In the genomic region with DNA sequence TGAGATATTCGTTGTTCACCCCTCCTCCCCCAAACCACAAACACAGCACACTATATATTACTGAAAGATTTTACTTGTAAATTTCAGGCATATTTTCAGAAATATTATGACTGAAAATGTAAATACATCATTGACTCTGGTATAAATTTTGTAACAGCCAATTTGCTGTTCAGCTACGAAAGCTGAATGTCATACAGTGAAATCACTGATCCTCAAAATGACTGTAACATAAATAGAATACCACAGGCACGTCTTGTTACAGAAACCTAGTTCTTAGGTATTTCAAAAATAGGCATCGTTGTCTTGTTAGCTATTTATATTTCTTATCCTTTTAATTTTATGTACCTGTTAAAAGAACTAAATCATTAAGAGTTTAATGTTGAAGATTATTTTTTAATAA, we compare ENCODE assay signal across 18 cellular contexts. TPM values are rescaled to one million over a fixed set of nuclear protein-coding genes. Genes with fewer than 3 reads are reported as not detected.
DNase-seq lines count a peak whose midpoint lies in the region; ATAC-seq, FAIRE-seq and TF ChIP-seq lines count a peak whose summit lies in the region.
"Had no signal": no experiment of that assay in that cellular context is flagged by ENCODE, and none has a peak within 500 bp of the region (broad histone marks: within the 10 kb centered on the region; RNA-seq: fewer than 3 reads in every experiment).

No MANE protein-coding gene starts in this region.

- no peak overlapping the region for H3K27ac Mint-ChIP-seq in activated CD8-positive, alpha-beta memory T cell treated with anti-CD3 and anti-CD28 coated beads, Interleukin-2, amount 10 ng/mL, durations not matched to agents 7 days and 5 days
- H3K27ac Mint-ChIP-seq: B cell had no signal

- DNase-seq in GM12878 (ENCODE audit: low read depth, low spot score), result no peak
- DNase-seq in stimulated activated CD4-positive, alpha-beta T cell treated with anti-CD3 and anti-CD28 coated beads, Interleukin-12 subunit alpha, Interleukin-12 subunit beta, amount 100 ng/mL, for 4 hours, result no peak
- DNase-seq in activated CD8-positive, alpha-beta memory T cell treated with anti-CD3 and anti-CD28 coated beads, Interleukin-2, amount 10 ng/mL, durations not matched to agents 7 days and 5 days, result no peak
- DNase-seq in NCI-H1105 treated with DMSO at 0.1 percent for 48 hours (lab: John Stamatoyannopoulos, UW), result no peak
- no peak for DNase-seq in NCI-H774 (lab: John Stamatoyannopoulos, UW)
- DNase-seq: MV-4-11; NCI-H2171 treated with DMSO at 0.1 percent for 48 hours; stimulated activated CD4-positive, alpha-beta T cell treated with anti-CD3 and anti-CD28 coated beads, Interleukin-2, amount 100 ng/mL, for 48 hours; upper lobe of left lung had no signal

- CTCF ChIA-PET in GM12878 (lab: Yijun Ruan, JAX), result interaction anchor here (1.3 kb wide), 1 partner anchor 13 kb away, joined by 3 read pairs; no protein-coding TSS in a partner anchor
- CTCF ChIA-PET in activated CD8-positive, alpha-beta memory T cell treated with anti-CD3 and anti-CD28 coated beads, Interleukin-2, amount 10 ng/mL, durations not matched to agents 7 days and 5 days (lab: Charles Lee), result no interaction called here

- no peak overlapping the region for H2AFZ ChIP-seq in GM12878 (ENCODE audit: control insufficient read depth, low read depth, low read length)

- intact Hi-C loops in GM12878 (cut with micrococcal nuclease; ENCODE audit: unreplicated experiment), result no loop called here

- no peak overlapping the region for H3K27ac ChIP-seq in GM12878 (ENCODE audit: control insufficient read depth, insufficient read depth)
- H3K27ac ChIP-seq: right atrium auricular region, SJSA1, upper lobe of left lung had no signal

- FAIRE-seq in GM12878 (lab: Jason Lieb, UNC), result peak; percentile 38
- FAIRE-seq: TTC549 had no signal

- 0 out of 4 replicates have a peak, but pooled peaks of 1 of the 2 experiments have one; percentile 17 for TF ChIP-seq EP300 in GM12878 (IDR thresholded peaks at IDR 0.05; ENCODE audit: borderline replicate concordance in 1 of 2, control insufficient read depth in 1 of 2, low read depth in 2 of 2, low read length in 2 of 2)

- no peaks in the 10 kb centered on the region for H3K9me3 ChIP-seq in GM12878 (replicated peaks; ENCODE audit: control insufficient read depth, insufficient read depth, low read length)
- H3K9me3 ChIP-seq: right atrium auricular region, SJSA1, upper lobe of left lung had no signal

- H3K9me3 Mint-ChIP-seq in activated CD8-positive, alpha-beta memory T cell treated with anti-CD3 and anti-CD28 coated beads, Interleukin-2, amount 10 ng/mL, durations not matched to agents 7 days and 5 days (ENCODE audit: low read depth), result no peaks in the 10 kb centered on the region

- H3K4me3 Mint-ChIP-seq in activated CD8-positive, alpha-beta memory T cell treated with anti-CD3 and anti-CD28 coated beads, Interleukin-2, amount 10 ng/mL, durations not matched to agents 7 days and 5 days, result no peak overlapping the region
- H3K4me3 Mint-ChIP-seq: B cell, neural crest cell had no signal

- no peak for TF ChIP-seq RAD21 in GM12878 (IDR thresholded peaks at IDR 0.05; ENCODE audit: insufficient read depth, low read depth, low read length)

- SMC1A ChIA-PET in GM12878 (lab: Charles Lee; ENCODE audit: uncharacterized antibody, unreplicated experiment), result interaction anchor here (0.8 kb wide), 1 partner anchor 11 kb away, joined by 3 read pairs; no protein-coding TSS in a partner anchor

- H3K36me3 ChIP-seq in GM12878 (ENCODE audit: control insufficient read depth in 2 of 2, insufficient read depth in 2 of 2, low read length in 1 of 2), result peaks cover 0 to 4% of the 10 kb centered on the region in 2 experiments; a peak in 2 of 4 replicates
- H3K36me3 ChIP-seq: right atrium auricular region had no signal

- no peaks in the 10 kb centered on the region for H4K20me1 ChIP-seq in GM12878 (ENCODE audit: control insufficient read depth, insufficient read depth)

- TF ChIP-seq POLR2A in GM12878 (IDR thresholded peaks at IDR 0.05; ENCODE audit: low read depth, low read length), result no peak

- H3K27me3 ChIP-seq in GM12878 (replicated peaks in 1 of 2; ENCODE audit: control insufficient read depth in 2 of 2, insufficient read depth in 2 of 2, low read length in 1 of 2), result no peaks in the 10 kb centered on the region
- H3K27me3 ChIP-seq: right atrium auricular region, SJSA1, upper lobe of left lung had no signal

- no peak overlapping the region for H3K9ac ChIP-seq in GM12878 (ENCODE audit: control insufficient read depth, insufficient read depth, low read length)

- H3K36me3 Mint-ChIP-seq in activated CD8-positive, alpha-beta memory T cell treated with anti-CD3 and anti-CD28 coated beads, Interleukin-2, amount 10 ng/mL, durations not matched to agents 7 days and 5 days, result peaks cover 45% of the 10 kb centered on the region

- no peaks in the 10 kb centered on the region for H3K27me3 Mint-ChIP-seq in activated CD8-positive, alpha-beta memory T cell treated with anti-CD3 and anti-CD28 coated beads, Interleukin-2, amount 10 ng/mL, durations not matched to agents 7 days and 5 days
- H3K27me3 Mint-ChIP-seq: B cell had no signal

- H3K4me3 ChIP-seq in GM12878, result no peak overlapping the region
- H3K4me3 ChIP-seq: lung, right atrium auricular region, SJSA1, upper lobe of left lung had no signal

- POLR2A ChIA-PET in GM12878 (lab: Charles Lee), result no interaction called here

- peaks cover 7% of the 10 kb centered on the region for H3K79me2 ChIP-seq in GM12878 (ENCODE audit: control insufficient read depth, insufficient read depth, low read length)

- in situ Hi-C loops in GM12878 (cut with MboI), result no loop called here

- no peak for TF ChIP-seq CTCF in GM12878 (IDR thresholded peaks at IDR 0.05 in 2 of 3, conservative IDR thresholded peaks at IDR 0.05 in 1 of 3; ENCODE audit: control insufficient read depth in 2 of 3, extremely low read depth in 1 of 3, insufficient read depth in 1 of 3, low read depth in 3 of 3, low read length in 3 of 3)

- peaks cover 30% of the 10 kb centered on the region for H3K4me1 Mint-ChIP-seq in activated CD8-positive, alpha-beta memory T cell treated with anti-CD3 and anti-CD28 coated beads, Interleukin-2, amount 10 ng/mL, durations not matched to agents 7 days and 5 days
- H3K4me1 Mint-ChIP-seq: neural crest cell had no signal

- peak overlapping the region; percentile 45; the same call in 1 of the 2 replicates for H3K4me2 ChIP-seq in GM12878 (ENCODE audit: control insufficient read depth, insufficient read depth)

- BruUV-seq in GM12878 (replicated peaks; lab: Mats Ljungman, UMichigan), result no TSS peak

- peaks cover 13% of the 10 kb centered on the region; the same call in 1 of the 2 replicates for H3K4me1 ChIP-seq in GM12878 (ENCODE audit: control insufficient read depth, insufficient read depth, low read length)
- H3K4me1 ChIP-seq: right atrium auricular region, SJSA1, upper lobe of left lung had no signal

- RAD21 ChIA-PET in GM12878 (lab: Charles Lee; ENCODE audit: unreplicated experiment), result no interaction called here

- ATAC-seq in GM18511 (IDR thresholded peaks at IDR 0.05; ENCODE audit: unreplicated experiment) (peak; percentile 73), GM21390 (IDR thresholded peaks at IDR 0.05; ENCODE audit: unreplicated experiment) (peak; percentile 75), HG03039 (IDR thresholded peaks at IDR 0.05; ENCODE audit: unreplicated experiment) (peak; percentile 56), GM12878 (peak; percentile 78)
- no peak for ATAC-seq in activated CD8-positive, alpha-beta memory T cell treated with anti-CD3 and anti-CD28 coated beads, Interleukin-2, amount 10 ng/mL, durations not matched to agents 7 days and 5 days

- 14% methylated on average over 4 of the region's 4 CpGs for WGBS in GM12878 (ENCODE audit: insufficient coverage, insufficient replicate concordance, low lambda C conversion rate, missing lambda C conversion rate)

TF ChIP-seq in GM12878, 131 proteins besides CTCF, POLR2A, EP300 and RAD21 (continues in another document):
- TF ChIP-seq MEF2B (IDR thresholded peaks at IDR 0.05; ENCODE audit: partially characterized antibody, poor library complexity, severe bottlenecking) (peak; percentile 45), CREB1 (IDR thresholded peaks at IDR 0.05; ENCODE audit: low read depth) (peak; percentile 84), POLR2AphosphoS2 (IDR thresholded peaks at IDR 0.05; ENCODE audit: low read depth, low read length) (no peak)

RNA-seq across cellular contexts. Expression of a gene that starts 15.1 kb away (rescaled TPM):
- 25.7 and 27.2 TPM in 2 replicates for total RNA-seq in GM12878 (2013; cell fraction: nucleolus; rRNA removed)
- total RNA-seq in GM12878 (2014; rRNA removed) (15.7 and 17.9 TPM in 2 replicates), GM12878 (2014; rRNA removed; fragmentation: Illumina TruSeq; extraction: Trizol) (19.4 and 20.3 TPM in 2 replicates), GM12878 (2021) (15.8 and 15.9 TPM in 2 replicates)
- polyA plus RNA-seq in GM12878 (2011; ENCODE audit: low read depth), result 3.8 TPM
- polyA plus RNA-seq in GM12878 (2011; rRNA removed) (16.1 and 29.9 TPM in 2 replicates), GM12878 (2014; fragmentation: Illumina TruSeq; extraction: Trizol) (17.0 and 22.7 TPM in 2 replicates), GM12878 (2014; fragmentation: Nextera tagmentation; extraction: Ambion mirVana) (10 to 100 TPM in 1 of 2 experiments, 1 to 10 TPM in 1; 8.1 to 10.4 TPM), GM12878 (2014; rRNA removed) (11.1 and 12.4 TPM in 2 replicates), GM12878 (2016; fragmentation: Nextera tagmentation; extraction: Ambion mirVana) (10 to 100 TPM; 22.9 to 24.0 TPM)
- 6.5 and 6.9 TPM in 2 replicates for polyA plus RNA-seq in GM12878 (2011; cell fraction: cytosol; rRNA removed)
- 6.5 and 8.7 TPM in 2 replicates for polyA plus RNA-seq in GM12878 (2011; cell fraction: nucleus; rRNA removed)
- 5.5 and 8.4 TPM in 2 replicates for polyA plus RNA-seq in GM12878 (2012)
- 8.9 and 12.5 TPM in 2 replicates for polyA minus RNA-seq in GM12878 (2011; rRNA and poly(A)+ RNA removed)
- polyA minus RNA-seq in GM12878 (2011; cell fraction: cytosol; rRNA and poly(A)+ RNA removed), result 5.0 and 8.4 TPM in 2 replicates
- polyA minus RNA-seq in GM12878 (2011; cell fraction: nucleus; rRNA and poly(A)+ RNA removed), result 9.7 and 13.3 TPM in 2 replicates
- total RNA-seq in activated CD8-positive, alpha-beta memory T cell treated with anti-CD3 and anti-CD28 coated beads, Interleukin-2, amount 10 ng/mL, durations not matched to agents 7 days and 5 days, result 10 to 100 TPM; 16.3 to 22.6 TPM
